1 cellular context compared by ENCODE assay signal in genomic region chr4:154574311-154574710, GRCh38.
TF ChIP-seq lines count a peak whose summit lies in the region.

No MANE protein-coding gene starts in this region.

TF ChIP-seq in IMR-90, 13 proteins besides CTCF, POLR2A, EP300 and RAD21:
- TF ChIP-seq FOS (IDR thresholded peaks at IDR 0.05; ENCODE audit: low read depth, low read length) = no peak
- TF ChIP-seq MAFK (IDR thresholded peaks at IDR 0.05; ENCODE audit: low read depth, low read length) = no peak
- no peak for TF ChIP-seq RCOR1 (IDR thresholded peaks at IDR 0.05; ENCODE audit: insufficient replicate concordance, low read length)
- no peak for TF ChIP-seq MAZ (IDR thresholded peaks at IDR 0.05; ENCODE audit: borderline replicate concordance, low read depth, low read length)
